ENCODE assay signal across 8 cellular contexts in the genomic region with DNA sequence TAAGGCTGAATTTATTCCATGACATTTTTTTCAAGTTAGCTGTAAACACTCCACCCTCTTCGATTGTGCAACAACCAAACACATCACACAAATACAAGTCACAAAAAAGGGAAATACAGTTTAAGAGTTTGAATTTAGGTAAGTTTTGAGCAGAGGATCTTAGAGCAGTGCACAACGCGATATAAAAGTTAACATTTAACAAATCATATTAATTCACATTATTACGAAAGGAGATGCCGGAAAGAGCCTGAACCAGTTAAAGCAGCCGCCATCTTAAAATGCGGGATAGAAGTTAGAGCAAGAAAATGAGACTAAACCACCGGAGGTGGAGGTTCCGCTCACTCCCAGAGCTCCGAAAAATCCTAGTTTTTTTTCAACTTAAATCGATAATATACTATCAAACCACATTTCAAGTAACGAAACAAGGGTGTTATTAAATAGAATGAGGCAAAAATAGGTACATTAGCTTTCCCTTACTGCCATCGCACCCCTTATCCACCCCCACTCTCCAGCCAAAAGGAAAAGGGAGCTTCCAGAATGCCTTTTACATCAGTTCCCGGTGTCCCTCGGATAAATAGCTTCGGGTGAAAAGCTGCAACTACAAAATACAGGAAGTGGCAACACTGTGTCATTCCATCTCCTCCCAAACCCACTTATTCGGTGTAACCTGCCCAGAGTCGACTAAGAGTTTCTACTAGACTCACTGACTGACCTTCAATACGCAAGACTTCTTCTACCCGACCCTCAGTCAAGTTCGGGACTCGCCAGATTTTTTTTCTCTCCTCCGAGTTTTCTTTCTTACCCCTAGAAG. TPM values are rescaled to one million over a fixed set of nuclear protein-coding genes. Genes with fewer than 3 reads are reported as not detected.
A peak's percentile ranks its signal among the peaks of the same experiment; 100 is the strongest.
DNase-seq lines count a peak whose midpoint lies in the region; ATAC-seq and TF ChIP-seq lines count a peak whose summit lies in the region.

No MANE protein-coding gene starts in this region.

- peak; percentile 66 for DNase-seq in natural killer cell treated with Interleukin-12 subunit alpha and Interleukin-12 subunit beta and Interleukin-15 and Interleukin-18, amount 100 ng/mL, for 72 hours (ENCODE audit: low spot score)
- DNase-seq in natural killer cell: no peak
- DNase-seq in NCI-H2107 treated with DMSO at 0.1 percent for 48 hours (lab: John Stamatoyannopoulos, UW; ENCODE audit: unreplicated experiment): peak; percentile 43
- peak; percentile 24 to 38 for DNase-seq in activated CD4-positive, alpha-beta T cell treated with anti-CD3 and anti-CD28 coated beads, Interleukin-2, amount 50 U/mL, for 48 hours
- DNase-seq in esophagus squamous epithelium (lab: John Stamatoyannopoulos, UW): no peak
- peak; percentile 11 for DNase-seq in nephron progenitor cell
- no peak for DNase-seq in NCI-H1436 (lab: John Stamatoyannopoulos, UW)

- peaks cover 10 to 59% (median 43%) of the 10 kb centered on the region in 3 donors for H3K4me1 ChIP-seq in esophagus squamous epithelium

- no peak overlapping the region for H3K4me3 Mint-ChIP-seq in natural killer cell treated with Interleukin-12 subunit alpha and Interleukin-12 subunit beta and Interleukin-15 and Interleukin-18, amount 100 ng/mL, for 72 hours
- H3K4me3 Mint-ChIP-seq in natural killer cell (no peak overlapping the region), nephron progenitor cell (no peak overlapping the region)

- no peak for ATAC-seq in natural killer cell treated with Interleukin-12 subunit alpha and Interleukin-12 subunit beta and Interleukin-15 and Interleukin-18, amount 100 ng/mL, for 72 hours
- ATAC-seq in natural killer cell (no peak), GM21390 (IDR thresholded peaks at IDR 0.05; ENCODE audit: unreplicated experiment) (no peak)

- no peak for TF ChIP-seq CTCF in natural killer cell (IDR thresholded peaks at IDR 0.05)
- no peak for TF ChIP-seq CTCF in esophagus squamous epithelium (IDR thresholded peaks at IDR 0.05)
- TF ChIP-seq CTCF in nephron progenitor cell (IDR thresholded peaks at IDR 0.05): no peak

- H3K4me1 Mint-ChIP-seq in natural killer cell treated with Interleukin-12 subunit alpha and Interleukin-12 subunit beta and Interleukin-15 and Interleukin-18, amount 100 ng/mL, for 72 hours (ENCODE audit: low read depth in 2 of 2): peaks cover 36 to 51% of the 10 kb centered on the region in 2 donors
- H3K4me1 Mint-ChIP-seq in natural killer cell (peaks cover 53 to 60% of the 10 kb centered on the region in 2 donors), nephron progenitor cell (peaks cover 24% of the 10 kb centered on the region)

- intact Hi-C loops in natural killer cell (cut with micrococcal nuclease): loop anchor here (2.0 to 10.0 kb wide), 8 partner anchors 17 to 478 kb away; partner anchors contain the start of genes NFKB1, SLC39A8, SLC9B1 and SLC9B2
- intact Hi-C loops in esophagus squamous epithelium (cut with DNase I): loop anchor here (5.0 kb wide), 3 partner anchors 42 to 323 kb away; partner anchors contain the start of genes CISD2, MANBA and NFKB1

- WGBS in esophagus squamous epithelium, 2 donors: 0% methylated on average over 23 of the region's 23 CpGs

- TF ChIP-seq POLR2A in esophagus squamous epithelium (IDR thresholded peaks at IDR 0.05): no peak

- no peaks in the 10 kb centered on the region for H3K36me3 ChIP-seq in esophagus squamous epithelium

- H3K27ac ChIP-seq in esophagus squamous epithelium: peak overlapping the region; percentile 99 to 100 (median 100)

- H3K36me3 Mint-ChIP-seq in natural killer cell treated with Interleukin-12 subunit alpha and Interleukin-12 subunit beta and Interleukin-15 and Interleukin-18, amount 100 ng/mL, for 72 hours: peaks cover 7% of the 10 kb centered on the region
- H3K36me3 Mint-ChIP-seq in natural killer cell (no peaks in the 10 kb centered on the region), nephron progenitor cell (ENCODE audit: low read depth) (peaks cover 34% of the 10 kb centered on the region)

- no peaks in the 10 kb centered on the region for H3K9me3 ChIP-seq in esophagus squamous epithelium

- H3K27me3 ChIP-seq in esophagus squamous epithelium: no peaks in the 10 kb centered on the region

- no peaks in the 10 kb centered on the region for H3K27me3 Mint-ChIP-seq in natural killer cell treated with Interleukin-12 subunit alpha and Interleukin-12 subunit beta and Interleukin-15 and Interleukin-18, amount 100 ng/mL, for 72 hours
- H3K27me3 Mint-ChIP-seq in natural killer cell (ENCODE audit: low read depth in 2 of 2) (no peaks in the 10 kb centered on the region), nephron progenitor cell (ENCODE audit: low read depth, poor library complexity) (no peaks in the 10 kb centered on the region)

- H3K9me3 Mint-ChIP-seq in natural killer cell treated with Interleukin-12 subunit alpha and Interleukin-12 subunit beta and Interleukin-15 and Interleukin-18, amount 100 ng/mL, for 72 hours: no peaks in the 10 kb centered on the region
- no peaks in the 10 kb centered on the region for H3K9me3 Mint-ChIP-seq in natural killer cell
- peaks cover 22% of the 10 kb centered on the region for H3K9me3 Mint-ChIP-seq in nephron progenitor cell

- no peak overlapping the region for H3K27ac Mint-ChIP-seq in natural killer cell treated with Interleukin-12 subunit alpha and Interleukin-12 subunit beta and Interleukin-15 and Interleukin-18, amount 100 ng/mL, for 72 hours
- no peak overlapping the region for H3K27ac Mint-ChIP-seq in natural killer cell
- no peak overlapping the region for H3K27ac Mint-ChIP-seq in nephron progenitor cell

- peak overlapping the region; percentile 78 to 99 (median 94) for H3K4me3 ChIP-seq in esophagus squamous epithelium

RNA-seq across cellular contexts. Expression of gene UBE2D3, which starts 1.9 kb away (rescaled TPM):
- total RNA-seq in natural killer cell treated with Interleukin-12 subunit alpha and Interleukin-12 subunit beta and Interleukin-15 and Interleukin-18, amount 100 ng/mL, for 72 hours: 100 to 1,000 TPM; 400 to 403 TPM
- 100 to 1,000 TPM; 527 to 624 (median 529) TPM for total RNA-seq in natural killer cell
- total RNA-seq in esophagus squamous epithelium: 100 to 1,000 TPM; 278 to 377 (median 304) TPM

RNA-seq across cellular contexts. Expression of gene CISD2, which starts 43.3 kb away (rescaled TPM):
- total RNA-seq in natural killer cell treated with Interleukin-12 subunit alpha and Interleukin-12 subunit beta and Interleukin-15 and Interleukin-18, amount 100 ng/mL, for 72 hours: 10 to 100 TPM; 26.8 to 31.1 TPM
- total RNA-seq in natural killer cell (10 to 100 TPM; 11.2 to 13.8 (median 13.5) TPM), esophagus squamous epithelium (10 to 100 TPM in 2 of 4 donors, 1 to 10 TPM in 2; 5.6 to 22.4 (median 11.0) TPM)

Comparison
In these comparisons a context has a peak if more than half of its experiments do, and no peak if none do; other contexts are left out.
1. DNase-seq: peak in natural killer cell treated with Interleukin-12 subunit alpha and Interleukin-12 subunit beta and Interleukin-15 and Interleukin-18, amount 100 ng/mL, for 72 hours (single experiment), NCI-H2107 treated with DMSO at 0.1 percent for 48 hours (single experiment), activated CD4-positive, alpha-beta T cell treated with anti-CD3 and anti-CD28 coated beads, Interleukin-2, amount 50 U/mL, for 48 hours (2 of 2) and nephron progenitor cell (single experiment); none in natural killer cell (single experiment), esophagus squamous epithelium (single experiment) and NCI-H1436 (single experiment).